ENCODE assay signal across 22 cellular contexts in the genomic region with DNA sequence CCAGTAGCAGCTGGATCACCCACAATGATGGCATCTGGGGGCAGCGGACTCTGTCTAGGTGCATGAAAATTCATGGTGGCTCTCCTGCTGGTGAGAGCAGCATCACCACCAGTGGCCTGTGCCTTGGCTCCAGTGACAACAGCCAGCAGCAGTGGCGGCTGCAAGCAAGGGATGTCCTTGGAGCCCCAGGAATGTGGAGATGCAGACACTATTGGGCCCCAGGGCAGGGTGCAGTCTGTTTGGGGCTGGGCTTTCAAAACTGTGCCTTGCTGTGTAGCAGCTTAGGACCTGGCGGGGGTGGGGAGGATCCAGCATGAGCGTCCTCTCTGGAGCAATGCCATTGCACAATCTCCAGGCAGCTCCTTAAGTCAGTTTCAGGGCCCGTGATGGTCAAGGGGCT.
"Had no signal": no experiment of that assay in that cellular context is flagged by ENCODE, and none has a peak within 500 bp of the region (broad histone marks: within the 10 kb centered on the region; RNA-seq: fewer than 3 reads in every experiment).

No MANE protein-coding gene starts in this region.

- H3K27me3 ChIP-seq: MG63, SJSA1 had no signal

- H3K9me3 ChIP-seq: SJSA1 had no signal

- H3K4me3 ChIP-seq: MG63, SJSA1, SK-N-MC had no signal

- DNase-seq: IMR-90, Karpas-422, KG1, MG63, NCI-H1092, NCI-H1105 treated with DMSO at 0.1 percent for 48 hours, NCI-H1436, NCI-H187, NCI-H2029, NCI-H2081 treated with DMSO at 0.1 percent for 48 hours, NCI-H2171, NCI-H345, NCI-H446 treated with DMSO at 0.1 percent for 48 hours, NCI-H524, NCI-H526 treated with DMSO at 0.1 percent for 48 hours, NCI-H774, Right ventricle myocardium superior, RPMI8226, SIG-M5 had no signal

- H3K27ac ChIP-seq: SJSA1, SK-N-MC had no signal

- FAIRE-seq: RCC 7860 had no signal

- H3K36me3 ChIP-seq: MG63, SJSA1 had no signal

- H3K4me1 ChIP-seq: SJSA1 had no signal
